19 cellular contexts compared by ENCODE assay signal in the genomic region with DNA sequence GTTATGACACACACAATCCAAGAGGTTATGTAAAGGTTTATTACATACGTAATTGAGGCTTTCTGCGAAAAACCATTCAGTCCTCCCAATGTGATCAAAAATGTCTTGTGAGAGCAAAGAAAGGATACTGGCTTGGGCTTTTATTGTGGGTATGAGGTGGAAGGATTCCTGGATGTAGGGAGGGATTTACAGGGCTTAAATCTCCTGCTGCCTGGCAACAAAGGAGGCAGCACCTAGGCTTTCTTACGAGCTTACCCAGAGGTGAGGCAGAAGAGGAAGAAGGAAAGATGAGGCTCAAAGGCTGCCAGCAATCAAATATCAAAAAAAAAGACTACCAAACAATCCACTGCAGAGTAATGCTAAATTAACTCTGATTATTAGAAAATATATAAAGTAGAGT.
A peak's percentile ranks its signal among the peaks of the same experiment; 100 is the strongest.
DNase-seq lines count a peak whose midpoint lies in the region; ATAC-seq and TF ChIP-seq lines count a peak whose summit lies in the region.
"Had no signal": no experiment of that assay in that cellular context is flagged by ENCODE, and none has a peak within 500 bp of the region (broad histone marks: within the 10 kb centered on the region; RNA-seq: fewer than 3 reads in every experiment).

No MANE protein-coding gene starts in this region.

- CTCF ChIA-PET in A673 (lab: Charles Lee): no interaction called here

- DNase-seq in D341Med (ENCODE audit: low spot score): peak; percentile 30
- peak; percentile 14 for DNase-seq in iPS-NIHi11 (ENCODE audit: low spot score)
- no peak for DNase-seq in MV-4-11 (lab: John Stamatoyannopoulos, UW)
- no peak for DNase-seq in right atrium auricular region (ENCODE audit: low spot score)
- no peak for DNase-seq in A673 (ENCODE audit: low spot score)
- DNase-seq: 8988T, COR-L47, GF-D8, Karpas-422, MG63, NCI-H1092, NCI-H1436 treated with DMSO at 0.1 percent for 48 hours, NCI-H2029, NCI-H2171, NCI-H526 had no signal

- H3K4me3 ChIP-seq in HUES48 (ENCODE audit: low read depth, low read length) (no peak overlapping the region), right atrium auricular region (no peak overlapping the region), A673 (ENCODE audit: low read depth, low read length, poor library complexity, severe bottlenecking) (no peak overlapping the region)
- H3K4me3 ChIP-seq: MG63 had no signal

- no peak for TF ChIP-seq CTCF in right atrium auricular region (IDR thresholded peaks at IDR 0.05)
- no peak for TF ChIP-seq CTCF in A673 (conservative IDR thresholded peaks at IDR 0.05; ENCODE audit: low read depth, low read length)

- H3K27ac ChIP-seq in HUES48 (ENCODE audit: low read depth, low read length) (peak overlapping the region; percentile 3), right atrium auricular region (no peak overlapping the region), A673 (ENCODE audit: low read depth, low read length, poor library complexity, severe bottlenecking) (no peak overlapping the region)

- H3K36me3 ChIP-seq in HUES48 (ENCODE audit: control insufficient read depth, insufficient read depth, low read length) (no peaks in the 10 kb centered on the region), right atrium auricular region (no peaks in the 10 kb centered on the region), A673 (ENCODE audit: insufficient read depth, low read length, poor library complexity, severe bottlenecking) (no peaks in the 10 kb centered on the region)
- H3K36me3 ChIP-seq: MG63 had no signal

- H3K9ac ChIP-seq in HUES48 (ENCODE audit: low read depth, low read length): no peak overlapping the region

- ATAC-seq in GM21786 (IDR thresholded peaks at IDR 0.05; ENCODE audit: unreplicated experiment) (peak; percentile 23), GM18867 (IDR thresholded peaks at IDR 0.05; ENCODE audit: unreplicated experiment) (no peak)
- ATAC-seq: Right ventricle myocardium inferior had no signal

- H3K27me3 ChIP-seq in HUES48 (ENCODE audit: control insufficient read depth, insufficient read depth, low read length) (no peaks in the 10 kb centered on the region), right atrium auricular region (no peaks in the 10 kb centered on the region), A673 (replicated peaks; ENCODE audit: insufficient read depth, low read depth, low read length, poor library complexity) (no peaks in the 10 kb centered on the region)
- H3K27me3 ChIP-seq: MG63 had no signal

- H3K9me3 ChIP-seq in HUES48 (ENCODE audit: control insufficient read depth, insufficient read depth, low read length) (no peaks in the 10 kb centered on the region), right atrium auricular region (no peaks in the 10 kb centered on the region), A673 (ENCODE audit: low read depth, low read length, poor library complexity, severe bottlenecking) (no peaks in the 10 kb centered on the region)
- H3K9me3 ChIP-seq: MG63 had no signal

- H3K4me1 ChIP-seq in HUES48 (ENCODE audit: control insufficient read depth, insufficient read depth, low read length) (peaks cover 11% of the 10 kb centered on the region), right atrium auricular region (no peaks in the 10 kb centered on the region), A673 (ENCODE audit: insufficient read depth, low read length, poor library complexity, severe bottlenecking) (no peaks in the 10 kb centered on the region)

- POLR2A ChIA-PET in A673 (lab: Charles Lee; ENCODE audit: low non-redundant PET): no interaction called here

- intact Hi-C loops in A673 (cut with micrococcal nuclease; ENCODE audit: unreplicated experiment): no loop called here

- BruUV-seq in A673 (replicated peaks; lab: Mats Ljungman, UMichigan): no TSS peak

Comparison
In these comparisons a context has a peak if more than half of its experiments do, and no peak if none do; other contexts are left out.
1. DNase-seq: peak in D341Med (single experiment) and iPS-NIHi11 (single experiment); none in MV-4-11 (single experiment), right atrium auricular region (single experiment) and A673 (single experiment).